18 cellular contexts compared by ENCODE assay signal in genomic region chr7:22138886-22139285, GRCh38.
DNase-seq lines count a peak whose midpoint lies in the region; TF ChIP-seq lines count a peak whose summit lies in the region.
"Had no signal": no experiment of that assay in that cellular context is flagged by ENCODE, and none has a peak within 500 bp of the region (broad histone marks: within the 10 kb centered on the region; RNA-seq: fewer than 3 reads in every experiment).

No MANE protein-coding gene starts in this region.

- H2BK5ac ChIP-seq in H9 (ENCODE audit: insufficient read length, low read length) = no peak overlapping the region

- no peak overlapping the region for H3K23ac ChIP-seq in H9 (ENCODE audit: insufficient read length, low read depth, low read length)

- H3K36me3 ChIP-seq in ectodermal cell (ENCODE audit: control insufficient read depth, insufficient read depth, low read length) = no peaks in the 10 kb centered on the region

- H3K23me2 ChIP-seq in H9 (ENCODE audit: insufficient read length, low read depth, low read length, poor library complexity, severe bottlenecking) = no peaks in the 10 kb centered on the region

- H4K20me1 ChIP-seq in H9 (ENCODE audit: control insufficient read depth, insufficient read depth, insufficient read length) = no peaks in the 10 kb centered on the region
- H4K20me1 ChIP-seq: BLaER1 had no signal

- H3K36me3 Mint-ChIP-seq in H9 (ENCODE audit: insufficient read depth in 1 of 3, low read depth in 3 of 3) (peaks cover 33 to 37% (median 36%) of the 10 kb centered on the region in 3 experiments), nephron progenitor cell (ENCODE audit: low read depth) (peaks cover 76% of the 10 kb centered on the region)
- H3K36me3 Mint-ChIP-seq: CD8-positive, alpha-beta T cell had no signal

- H3K18ac ChIP-seq in H9 (ENCODE audit: insufficient read length, low read depth, low read length) = no peak overlapping the region

- DNase-seq in H9 (no peak), nephron progenitor cell (no peak), substantia nigra (lab: John Stamatoyannopoulos, UW) (no peak), NCI-H345 treated with DMSO at 0.1 percent for 48 hours (lab: John Stamatoyannopoulos, UW; ENCODE audit: unreplicated experiment) (no peak)
- no peak for DNase-seq in activated CD4-positive, alpha-beta T cell treated with anti-CD3 and anti-CD28 coated beads for 4 hours
- DNase-seq in stimulated activated CD4-positive, alpha-beta T cell treated with anti-CD3 and anti-CD28 coated beads, Interleukin-1b, Interleukin-23, amount 100 ng/mL, for 48 hours = no peak
- DNase-seq: CD8-positive, alpha-beta T cell; DMS53; H7; NCI-H1417; NCI-H187; NCI-H2107; NCI-H510A treated with DMSO at 0.1 percent for 48 hours; OCI-M1; Right ventricle myocardium superior had no signal

- H3K79me2 ChIP-seq in H9 (ENCODE audit: insufficient read depth, low read length) = no peaks in the 10 kb centered on the region

- H2AK5ac ChIP-seq in H9 (ENCODE audit: insufficient read length, low read length) = no peak overlapping the region

- H3K4me1 ChIP-seq in H9 (ENCODE audit: insufficient read depth, low read length) (peaks cover 11% of the 10 kb centered on the region), ectodermal cell (ENCODE audit: control insufficient read depth, insufficient read depth, low read length) (peaks cover 55% of the 10 kb centered on the region)
- H3K4me1 ChIP-seq: A549, BLaER1 had no signal

- H2BK120ac ChIP-seq in H9 (ENCODE audit: low read depth, low read length, poor library complexity, severe bottlenecking) = no peak overlapping the region

- H4K91ac ChIP-seq in H9 (ENCODE audit: insufficient read length, low read depth, low read length) = no peak overlapping the region

- no peak overlapping the region for H2BK15ac ChIP-seq in H9 (ENCODE audit: low read depth, low read length)

- H3T11ph ChIP-seq in H9 (ENCODE audit: low read length) = no peak overlapping the region

- WGBS in H9 (ENCODE audit: extremely low coverage, insufficient read length, low lambda C conversion rate) = no CpG with 5 or more reads among the region's 5 CpGs
- WGBS in ectodermal cell, 2 experiments = 30 to 33% methylated on average over 4 to 5 of the region's 5 CpGs

- H3K4ac ChIP-seq in H9 (ENCODE audit: low read depth, low read length) = no peak overlapping the region

- no peak overlapping the region for H3K9ac ChIP-seq in H9 (ENCODE audit: extremely low read depth, insufficient read length, low read length)
- H3K9ac ChIP-seq: BLaER1 had no signal

- no peak for TF ChIP-seq CTCF in H9 (conservative IDR thresholded peaks at IDR 0.05)
- TF ChIP-seq CTCF in nephron progenitor cell (IDR thresholded peaks at IDR 0.05) = no peak

- no peak overlapping the region for H4K5ac ChIP-seq in H9 (ENCODE audit: insufficient read length, low read depth, low read length)

- H2BK20ac ChIP-seq in H9 (ENCODE audit: low read depth, low read length, poor library complexity, severe bottlenecking) = no peak overlapping the region

- no peak overlapping the region for H3K56ac ChIP-seq in H9 (ENCODE audit: insufficient read length, low read depth, low read length)

- H3K4me3 Mint-ChIP-seq in H9 = no peak overlapping the region
- no peak overlapping the region for H3K4me3 Mint-ChIP-seq in nephron progenitor cell
- H3K4me3 Mint-ChIP-seq: CD8-positive, alpha-beta T cell had no signal

- no peak overlapping the region for H3K4me2 ChIP-seq in H9 (ENCODE audit: insufficient read depth, insufficient read length, low read length)
- H3K4me2 ChIP-seq: A549, BLaER1 had no signal

- H4K8ac ChIP-seq in H9 (replicated peaks; ENCODE audit: insufficient read length, low read depth, low read length) = no peak overlapping the region

- H3K9me3 Mint-ChIP-seq in H9 = peaks cover 0 to 4% of the 10 kb centered on the region in 2 experiments; a peak in 2 of 5 replicates
- H3K9me3 Mint-ChIP-seq in nephron progenitor cell = peaks cover 36% of the 10 kb centered on the region
- H3K9me3 Mint-ChIP-seq: CD8-positive, alpha-beta T cell had no signal

- no peak overlapping the region for H3K4me3 ChIP-seq in ectodermal cell (ENCODE audit: insufficient read depth, low read depth, low read length)
- H3K4me3 ChIP-seq: A549, BLaER1 had no signal

- H3K14ac ChIP-seq in H9 (ENCODE audit: insufficient read depth, low read length) = no peak overlapping the region

- H3K27ac ChIP-seq in H9 (ENCODE audit: insufficient read length, low read depth, low read length) (no peak overlapping the region), ectodermal cell (ENCODE audit: insufficient read depth, low read depth, low read length, poor library complexity, severe bottlenecking) (peak overlapping the region; percentile 77), substantia nigra (ENCODE audit: low read depth, low read length, poor library complexity, severe bottlenecking) (peak overlapping the region; percentile 2)
- H3K27ac ChIP-seq: A549, BLaER1 had no signal

- no peaks in the 10 kb centered on the region for H3K27me3 ChIP-seq in H9 (ENCODE audit: insufficient read depth, low read length)
- H3K27me3 ChIP-seq in ectodermal cell (ENCODE audit: control insufficient read depth, insufficient read depth, low read length, poor library complexity, severe bottlenecking) = no peaks in the 10 kb centered on the region
- H3K27me3 ChIP-seq: BLaER1 had no signal

- H3K27ac Mint-ChIP-seq in H9 (peak overlapping the region in 2 of 3 experiments; percentile 44 to 73; a peak in 4 of 7 replicates), nephron progenitor cell (peak overlapping the region; percentile 92)
- H3K27ac Mint-ChIP-seq: CD8-positive, alpha-beta T cell had no signal

- no peaks in the 10 kb centered on the region for H3K79me1 ChIP-seq in H9 (ENCODE audit: insufficient read depth, low read depth, low read length, poor library complexity, severe bottlenecking)

- H3K9me3 ChIP-seq in H9 (ENCODE audit: control insufficient read depth, low read depth, low read length) (no peaks in the 10 kb centered on the region), ectodermal cell (ENCODE audit: control insufficient read depth, low read length) (no peaks in the 10 kb centered on the region)
- H3K9me3 ChIP-seq: A549, BLaER1 had no signal

- no peak overlapping the region for H2BK12ac ChIP-seq in H9 (ENCODE audit: insufficient read length, low read depth, low read length)

- H2AFZ ChIP-seq in H9 (ENCODE audit: low read length) = no peak overlapping the region

- no peaks in the 10 kb centered on the region for H3K27me3 Mint-ChIP-seq in H9 (ENCODE audit: low read depth)
- H3K27me3 Mint-ChIP-seq in nephron progenitor cell (ENCODE audit: low read depth, poor library complexity) = peaks cover 19% of the 10 kb centered on the region

- H3K4me1 Mint-ChIP-seq in H9 (peaks cover 40 to 42% of the 10 kb centered on the region in 2 experiments), nephron progenitor cell (peaks cover 52% of the 10 kb centered on the region)
